Comparison of ENCODE assay signal across 1 cellular context in genomic region chr16:89560413-89561194, GRCh38.
TF ChIP-seq lines count a peak whose summit lies in the region.

TSS of gene RPL13 (plus strand) at chr16:89560682. CDS start at chr16:89560960, 278 bp downstream.

TF ChIP-seq in HepG2, 621 proteins besides CTCF, POLR2A, EP300 and RAD21 (continued from another document and continues in another):
- TF ChIP-seq POGK (CRISPR knock-in tag; conservative IDR thresholded peaks at IDR 0.05) (peak; percentile 97), ZNF580 (CRISPR knock-in tag; IDR thresholded peaks at IDR 0.05; ENCODE audit: borderline replicate concordance, low read depth) (peak; percentile 98; the same call in 1 of the 2 replicates), TFDP2 (CRISPR knock-in tag; IDR thresholded peaks at IDR 0.05) (peak; percentile 77), RORA (CRISPR knock-in tag; IDR thresholded peaks at IDR 0.05) (no peak; the same call in 1 of the 2 replicates), GZF1 (CRISPR knock-in tag; IDR thresholded peaks at IDR 0.05) (peak; percentile 72; the same call in 1 of the 2 replicates), SIN3A (IDR thresholded peaks at IDR 0.05; ENCODE audit: borderline replicate concordance, low read depth, low read length) (peak; percentile 86), BCL6 (CRISPR knock-in tag; IDR thresholded peaks at IDR 0.05) (peak; percentile 75), NFE2L2 (IDR thresholded peaks at IDR 0.05; ENCODE audit: low read length) (0 out of 2 replicates have a peak, but pooled peaks have one; percentile 4), ZNF564 (CRISPR knock-in tag; IDR thresholded peaks at IDR 0.05) (peak; percentile 94; the same call in 1 of the 2 replicates), SP5 (CRISPR knock-in tag; IDR thresholded peaks at IDR 0.05; ENCODE audit: borderline replicate concordance, low read depth) (no peak; the same call in 1 of the 2 replicates), THYN1 (CRISPR knock-in tag; IDR thresholded peaks at IDR 0.05; ENCODE audit: borderline replicate concordance, low read depth) (no peak), NFKBIZ (CRISPR knock-in tag; IDR thresholded peaks at IDR 0.05) (peak; percentile 81), EED (CRISPR knock-in tag; IDR thresholded peaks at IDR 0.05) (peak; percentile 67; the same call in 1 of the 2 replicates), PCBP1 (IDR thresholded peaks at IDR 0.05; ENCODE audit: borderline replicate concordance, low read depth, low read length) (peak; percentile 85; the same call in 1 of the 2 replicates), SIN3B (IDR thresholded peaks at IDR 0.05; ENCODE audit: low read length) (0 out of 2 replicates have a peak, but pooled peaks have one; percentile 3), TGIF2 (CRISPR knock-in tag; IDR thresholded peaks at IDR 0.05) (peak; percentile 90), GATAD1 (CRISPR knock-in tag; IDR thresholded peaks at IDR 0.05) (peak; percentile 96), ZNF30 (CRISPR knock-in tag; IDR thresholded peaks at IDR 0.05) (peak; percentile 78; the same call in 1 of the 2 replicates), ZNF484 (CRISPR knock-in tag; IDR thresholded peaks at IDR 0.05; ENCODE audit: borderline replicate concordance, low read depth) (no peak), RAD51 (IDR thresholded peaks at IDR 0.05; ENCODE audit: borderline replicate concordance) (no peak), ZNF431 (CRISPR knock-in tag; IDR thresholded peaks at IDR 0.05; ENCODE audit: borderline replicate concordance, low read depth) (no peak; the same call in none of the 2 replicates), ZNF891 (CRISPR knock-in tag; IDR thresholded peaks at IDR 0.05) (peak; percentile 75), AFF4 (CRISPR knock-in tag; IDR thresholded peaks at IDR 0.05) (peak; percentile 91), SKI (IDR thresholded peaks at IDR 0.05; ENCODE audit: partially characterized antibody) (peak; percentile 63), PRPF4 (IDR thresholded peaks at IDR 0.05; ENCODE audit: low read depth, low read length, poor library complexity, severe bottlenecking) (no peak), IKZF1 (IDR thresholded peaks at IDR 0.05) (no peak), ZNF503 (CRISPR knock-in tag; IDR thresholded peaks at IDR 0.05) (peak; percentile 76; the same call in 1 of the 2 replicates), GATAD2A (CRISPR knock-in tag; IDR thresholded peaks at IDR 0.05) (peak; percentile 41; the same call in 1 of the 2 replicates), NONO (IDR thresholded peaks at IDR 0.05) (no peak), NONO (CRISPR knock-in tag; conservative IDR thresholded peaks at IDR 0.05) (peak; percentile 81), ZBTB37 (CRISPR knock-in tag; IDR thresholded peaks at IDR 0.05) (no peak), MYC (CRISPR knock-in tag; IDR thresholded peaks at IDR 0.05; ENCODE audit: borderline replicate concordance) (peak; percentile 99), ZFAT (CRISPR knock-in tag; conservative IDR thresholded peaks at IDR 0.05) (peak; percentile 53), NAIF1 (CRISPR knock-in tag; IDR thresholded peaks at IDR 0.05; ENCODE audit: borderline replicate concordance) (peak; percentile 86; the same call in 1 of the 2 replicates), KMT2B (CRISPR knock-in tag; IDR thresholded peaks at IDR 0.05) (peak; percentile 82; the same call in 1 of the 2 replicates), TBX2 (CRISPR knock-in tag; IDR thresholded peaks at IDR 0.05; ENCODE audit: borderline replicate concordance) (no peak; the same call in 1 of the 2 replicates), ZNF773 (CRISPR knock-in tag; IDR thresholded peaks at IDR 0.05; ENCODE audit: borderline replicate concordance) (peak; percentile 43), MIXL1 (CRISPR knock-in tag; IDR thresholded peaks at IDR 0.05) (peak; percentile 91), ARID3A (IDR thresholded peaks at IDR 0.05; ENCODE audit: low read depth, low read length) (no peak), XBP1 (CRISPR knock-in tag; IDR thresholded peaks at IDR 0.05) (peak; percentile 66; the same call in 1 of the 2 replicates), ZNF44 (CRISPR knock-in tag; IDR thresholded peaks at IDR 0.05) (peak; percentile 89), ZNF709 (CRISPR knock-in tag; IDR thresholded peaks at IDR 0.05) (no peak; the same call in 1 of the 2 replicates), RBAK (CRISPR knock-in tag; IDR thresholded peaks at IDR 0.05) (no peak; the same call in 1 of the 2 replicates), HMG20B (CRISPR knock-in tag; conservative IDR thresholded peaks at IDR 0.05) (peak; percentile 17; the same call in 1 of the 2 replicates), ZEB1 (IDR thresholded peaks at IDR 0.05; ENCODE audit: insufficient replicate concordance, low read depth) (no peak), KLF16 (CRISPR knock-in tag; IDR thresholded peaks at IDR 0.05) (peak; percentile 60 to 98; a peak in 3 of 4 replicates), KLF12 (CRISPR knock-in tag; IDR thresholded peaks at IDR 0.05; ENCODE audit: borderline replicate concordance) (no peak; the same call in 1 of the 2 replicates), GTF3A (CRISPR knock-in tag; conservative IDR thresholded peaks at IDR 0.05) (0 out of 2 replicates have a peak, but pooled peaks have one; percentile 30), ZNF782 (CRISPR knock-in tag; IDR thresholded peaks at IDR 0.05; ENCODE audit: borderline replicate concordance) (peak; percentile 96), SETDB1 (CRISPR knock-in tag; IDR thresholded peaks at IDR 0.05; ENCODE audit: borderline replicate concordance) (no peak), ZNF674 (CRISPR knock-in tag; IDR thresholded peaks at IDR 0.05; ENCODE audit: low read depth) (no peak), RXRB (CRISPR knock-in tag; IDR thresholded peaks at IDR 0.05; ENCODE audit: borderline replicate concordance) (peak; percentile 78), NR1H2 (CRISPR knock-in tag; IDR thresholded peaks at IDR 0.05; ENCODE audit: borderline replicate concordance, low read depth) (no peak; the same call in 1 of the 2 replicates), ZNF652 (CRISPR knock-in tag; IDR thresholded peaks at IDR 0.05; ENCODE audit: borderline replicate concordance, low read depth) (peak; percentile 5), ZFP91 (CRISPR knock-in tag; IDR thresholded peaks at IDR 0.05; ENCODE audit: borderline replicate concordance) (peak; percentile 96)
